ENCODE assay signal across 16 cellular contexts in genomic region chr10:132735341-132735775, GRCh38. TPM values are rescaled to one million over a fixed set of nuclear protein-coding genes. Genes with fewer than 3 reads are reported as not detected.
A peak's percentile ranks its signal among the peaks of the same experiment; 100 is the strongest.
DNase-seq lines count a peak whose midpoint lies in the region; ATAC-seq, FAIRE-seq and TF ChIP-seq lines count a peak whose summit lies in the region.
"Had no signal": no experiment of that assay in that cellular context is flagged by ENCODE, and none has a peak within 500 bp of the region (broad histone marks: within the 10 kb centered on the region; RNA-seq: fewer than 3 reads in every experiment).

No MANE protein-coding gene starts in this region.

- peaks cover 20% of the 10 kb centered on the region for H3K36me3 Mint-ChIP-seq in stimulated activated memory B cell treated with anti-CD40 and anti-IgM and Interleukin-4, amounts not matched to agents 10 μg/mL and 1 μg/mL and 100 μg/mL, for 72 hours

- no peak for FAIRE-seq in GM12892 (lab: Jason Lieb, UNC)
- FAIRE-seq: K562 had no signal

- H3K9me3 ChIP-seq in SK-N-SH = no peaks in the 10 kb centered on the region
- H3K9me3 ChIP-seq: SJCRH30 had no signal

- no peak for ATAC-seq in stimulated activated memory B cell treated with anti-CD40 and anti-IgM and Interleukin-4, amounts not matched to agents 10 μg/mL and 1 μg/mL and 100 μg/mL, for 72 hours
- no peak for ATAC-seq in GM21360 (IDR thresholded peaks at IDR 0.05; ENCODE audit: unreplicated experiment)
- ATAC-seq: HCT116, K562 had no signal

- H3K4me1 ChIP-seq in SK-N-SH (ENCODE audit: control insufficient read depth in 1 of 2, insufficient read depth in 2 of 2, low read depth in 1 of 2, low read length in 1 of 2) = peaks cover 0 to 35% of the 10 kb centered on the region in 2 experiments; a peak in 1 of 4 replicates
- H3K4me1 ChIP-seq: SJCRH30 had no signal

- no peak for TF ChIP-seq CTCF in SK-N-SH (IDR thresholded peaks at IDR 0.05)

- H3K9ac ChIP-seq in SK-N-SH = no peak overlapping the region

- no peak overlapping the region for H2AFZ ChIP-seq in SK-N-SH (ENCODE audit: low read depth)

- no peaks in the 10 kb centered on the region for H4K20me1 ChIP-seq in SK-N-SH (ENCODE audit: insufficient read depth)

- DNase-seq in SK-N-SH = peak; percentile 89
- DNase-seq in cerebellar cortex (ENCODE audit: low spot score) = peak; percentile 29
- peak; percentile 62 for DNase-seq in superior temporal gyrus (ENCODE audit: extremely low spot score)
- no peak for DNase-seq in GM12892 (ENCODE audit: insufficient read length)
- DNase-seq: DMS153; NK-92 treated with Interleukin-12 subunit alpha and Interleukin-12 subunit beta, amount 100 ng/mL, for 24 hours; OCI-M1; RPMI8226; SJCRH30 had no signal

- no peaks in the 10 kb centered on the region for H3K4me1 Mint-ChIP-seq in stimulated activated memory B cell treated with anti-CD40 and anti-IgM and Interleukin-4, amounts not matched to agents 10 μg/mL and 1 μg/mL and 100 μg/mL, for 72 hours

- H3F3A ChIP-seq in SK-N-SH (replicated peaks; ENCODE audit: insufficient read depth) = no peaks in the 10 kb centered on the region

- no peak overlapping the region for H3K4me3 Mint-ChIP-seq in stimulated activated memory B cell treated with anti-CD40 and anti-IgM and Interleukin-4, amounts not matched to agents 10 μg/mL and 1 μg/mL and 100 μg/mL, for 72 hours

- H3K27ac ChIP-seq in SK-N-SH (ENCODE audit: low read depth in 2 of 2, low read length in 1 of 2) (peak overlapping the region in 1 of 2 experiments; percentile 70; a peak in 2 of 4 replicates), layer of hippocampus (ENCODE audit: low read depth, low read length) (peak overlapping the region; percentile 100)
- H3K27ac ChIP-seq: C4-2B, HL-60, SJCRH30 had no signal

- H3K27ac Mint-ChIP-seq in stimulated activated memory B cell treated with anti-CD40 and anti-IgM and Interleukin-4, amounts not matched to agents 10 μg/mL and 1 μg/mL and 100 μg/mL, for 72 hours = no peak overlapping the region

- no peaks in the 10 kb centered on the region for H3K36me3 ChIP-seq in SK-N-SH (replicated peaks in 1 of 2; ENCODE audit: control insufficient read depth in 1 of 2, insufficient read depth in 2 of 2, low read length in 1 of 2)
- H3K36me3 ChIP-seq: SJCRH30 had no signal

- CTCF ChIA-PET in SK-N-SH (lab: Yijun Ruan, JAX) = interaction anchor here (1.0 to 6.8 kb wide), 5 partner anchors 13 to 125 kb away, joined by 3 to 42 read pairs (median 3); no protein-coding TSS in a partner anchor

- no peak for TF ChIP-seq EP300 in SK-N-SH (IDR thresholded peaks at IDR 0.05; ENCODE audit: borderline replicate concordance in 1 of 2, low read depth in 1 of 2, low read length in 1 of 2)

- H3K79me2 ChIP-seq in SK-N-SH (ENCODE audit: insufficient read depth) = no peaks in the 10 kb centered on the region

- no peak for TF ChIP-seq POLR2A in GM12892 (IDR thresholded peaks at IDR 0.05; ENCODE audit: low read depth, low read length)

- no peaks in the 10 kb centered on the region for H3K9me2 ChIP-seq in SK-N-SH

- H3K4me3 ChIP-seq in SK-N-SH (ENCODE audit: low read depth in 2 of 2, low read length in 1 of 2) = no peak overlapping the region; a peak in 1 of 4 replicates
- H3K4me3 ChIP-seq: K562, SJCRH30 had no signal

- H3K9me3 Mint-ChIP-seq in stimulated activated memory B cell treated with anti-CD40 and anti-IgM and Interleukin-4, amounts not matched to agents 10 μg/mL and 1 μg/mL and 100 μg/mL, for 72 hours = no peaks in the 10 kb centered on the region

- H3K27me3 ChIP-seq in SK-N-SH (ENCODE audit: insufficient read depth) = no peaks in the 10 kb centered on the region
- no peaks in the 10 kb centered on the region for H3K27me3 ChIP-seq in layer of hippocampus (ENCODE audit: control insufficient read depth, insufficient read depth, low read length)
- H3K27me3 ChIP-seq: SJCRH30 had no signal

- H3K4me2 ChIP-seq in SK-N-SH = no peak overlapping the region

- WGBS in SK-N-SH (ENCODE audit: low lambda C conversion rate) = 55% methylated on average over 14 of the region's 19 CpGs

- no peaks in the 10 kb centered on the region for H3K27me3 Mint-ChIP-seq in stimulated activated memory B cell treated with anti-CD40 and anti-IgM and Interleukin-4, amounts not matched to agents 10 μg/mL and 1 μg/mL and 100 μg/mL, for 72 hours

- TF ChIP-seq RAD21 in SK-N-SH (IDR thresholded peaks at IDR 0.05; ENCODE audit: low read length) = peak; percentile 46

- POLR2A ChIA-PET in SK-N-SH (lab: Yijun Ruan, JAX) = no interaction called here

TF ChIP-seq in SK-N-SH, 30 proteins besides CTCF, POLR2A, EP300 and RAD21:
- TF ChIP-seq SMC3 (IDR thresholded peaks at IDR 0.05; ENCODE audit: low read depth, low read length) (peak; percentile 1; the same call in 1 of the 2 replicates), RCOR1 (IDR thresholded peaks at IDR 0.05; ENCODE audit: low read length) (peak; percentile 54; the same call in 1 of the 2 replicates), CHD2 (IDR thresholded peaks at IDR 0.05; ENCODE audit: low read length, partially characterized antibody) (peak; percentile 30), EZH2phosphoT487 (IDR thresholded peaks at IDR 0.05; ENCODE audit: borderline replicate concordance, low read depth) (no peak)

RNA-seq across cellular contexts. Expression of gene NKX6-2, which starts 50.6 kb away (rescaled TPM):
- not detected in 2 replicates for polyA plus RNA-seq in SK-N-SH (2012; rRNA removed)
- not detected in 2 replicates for polyA plus RNA-seq in SK-N-SH (2012; cell fraction: cytosol; rRNA removed)
- polyA plus RNA-seq in SK-N-SH (2012; cell fraction: nucleus; rRNA removed) = not detected in 2 replicates
- polyA plus RNA-seq in GM12892 (2012; ENCODE audit: missing spikeins) = not detected
